ENCODE assay signal across 3 cellular contexts in the genomic region with DNA sequence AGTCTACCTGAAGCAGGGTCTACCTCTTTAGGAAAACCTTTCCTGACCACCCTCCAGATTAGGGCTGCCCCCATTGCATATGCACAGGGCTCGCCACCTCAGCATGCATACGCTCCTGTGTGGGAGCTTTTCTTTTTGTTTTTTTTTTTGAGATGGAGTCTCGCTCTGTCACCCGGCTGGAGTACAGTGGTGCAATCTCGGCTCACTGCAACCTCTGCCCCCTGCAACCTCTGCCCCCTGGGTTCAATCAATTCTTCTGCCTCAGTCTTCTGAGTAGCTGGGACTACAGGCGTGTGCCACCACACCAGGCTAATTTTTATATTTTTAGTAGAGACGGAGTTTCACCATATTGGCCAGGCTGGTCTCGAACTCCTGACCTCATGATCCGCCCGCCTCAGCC. TPM values are rescaled to one million over a fixed set of nuclear protein-coding genes. Genes with fewer than 3 reads are reported as not detected.
"Had no signal": no experiment of that assay in that cellular context is flagged by ENCODE, and none has a peak within 500 bp of the region (broad histone marks: within the 10 kb centered on the region; RNA-seq: fewer than 3 reads in every experiment).

No MANE protein-coding gene starts in this region.

RNA-seq across cellular contexts. Expression of a gene that starts 43.7 kb away (rescaled TPM):
- total RNA-seq: chondrocyte, myocyte had no signal
- polyA plus RNA-seq: keratinocyte had no signal
